In genomic region chr11:126318642-126319373, GRCh38 we compare ENCODE assay signal across 8 cellular contexts. TPM values are rescaled to one million over a fixed set of nuclear protein-coding genes. Genes with fewer than 3 reads are reported as not detected.
DNase-seq lines count a peak whose midpoint lies in the region; ATAC-seq lines count a peak whose summit lies in the region.

No MANE protein-coding gene starts in this region.

- H3K4me3 ChIP-seq in skeletal muscle tissue (ENCODE audit: low read length in 3 of 3): peak overlapping the region; percentile 59 to 67 (median 62)

- H3K9me3 ChIP-seq in skeletal muscle tissue (ENCODE audit: control insufficient read depth in 3 of 3, low read length in 3 of 3): no peaks in the 10 kb centered on the region

- peak overlapping the region; percentile 67 to 74 (median 68) for H3K9ac ChIP-seq in skeletal muscle tissue (ENCODE audit: low read depth in 1 of 3, low read length in 3 of 3)

- no peaks in the 10 kb centered on the region for H3K27me3 ChIP-seq in skeletal muscle tissue (ENCODE audit: control insufficient read depth in 3 of 3, insufficient read depth in 3 of 3, low read length in 3 of 3)

- peak overlapping the region; percentile 89 for H3K27ac ChIP-seq in skeletal muscle tissue (ENCODE audit: low read depth, low read length)

- H3K4me1 ChIP-seq in skeletal muscle tissue (ENCODE audit: control insufficient read depth in 3 of 3, insufficient read depth in 3 of 3, low read length in 3 of 3): peaks cover 25 to 26% (median 26%) of the 10 kb centered on the region in 3 donors

- intact Hi-C loops in Right ventricle myocardium superior (cut with DNase I): no loop called here

- peaks cover 0 to 4% (median 3%) of the 10 kb centered on the region in 3 donors for H3K36me3 ChIP-seq in skeletal muscle tissue (ENCODE audit: control insufficient read depth in 3 of 3, insufficient read depth in 3 of 3, low read length in 3 of 3)

- ATAC-seq in GM21447 (IDR thresholded peaks at IDR 0.05; ENCODE audit: unreplicated experiment) (peak; percentile 91), Right ventricle myocardium superior (ENCODE audit: poor library complexity) (peak; percentile 85)

- DNase-seq in GM04504 (ENCODE audit: low read depth) (peak; percentile 94), KG1 (lab: John Stamatoyannopoulos, UW) (peak; percentile 85), Right ventricle myocardium superior (peak; percentile 43), OCI-M2 (lab: John Stamatoyannopoulos, UW; ENCODE audit: unreplicated experiment) (no peak)
- DNase-seq in activated CD8-positive, alpha-beta memory T cell treated with anti-CD3 and anti-CD28 coated beads, Interleukin-2, amount 50 U/mL, for 4 hours: peak; percentile 32
- DNase-seq in stimulated activated CD4-positive, alpha-beta T cell treated with anti-CD3 and anti-CD28 coated beads, Interleukin-15, amount 100 ng/mL, for 24 hours: no peak

RNA-seq across cellular contexts. Expression of gene DCPS, which starts 14.9 kb away (rescaled TPM):
- total RNA-seq in Right ventricle myocardium superior (10.7 TPM), skeletal muscle tissue (8.4 TPM)

RNA-seq across cellular contexts. Expression of gene TIRAP, which starts 35.9 kb away (rescaled TPM):
- total RNA-seq in Right ventricle myocardium superior: 7.2 TPM
- 3.1 TPM for total RNA-seq in skeletal muscle tissue

RNA-seq across cellular contexts. Expression of gene ST3GAL4, which starts 36.7 kb away (rescaled TPM):
- total RNA-seq in Right ventricle myocardium superior (36.5 TPM), skeletal muscle tissue (20.9 TPM)

RNA-seq across cellular contexts. Expression of gene FOXRED1, which starts 49.9 kb away (rescaled TPM):
- 30.3 TPM for total RNA-seq in Right ventricle myocardium superior
- 12.5 TPM for total RNA-seq in skeletal muscle tissue

RNA-seq across cellular contexts. Expression of gene SRPRA, which starts 50.1 kb away (rescaled TPM):
- total RNA-seq in Right ventricle myocardium superior (57.4 TPM), skeletal muscle tissue (20.9 TPM)

Comparison
In these comparisons a context has a peak if more than half of its experiments do, and no peak if none do; other contexts are left out.
1. DNase-seq: peak in GM04504 (single experiment), KG1 (single experiment), activated CD8-positive, alpha-beta memory T cell treated with anti-CD3 and anti-CD28 coated beads, Interleukin-2, amount 50 U/mL, for 4 hours (single experiment) and Right ventricle myocardium superior (single experiment); none in OCI-M2 (single experiment) and stimulated activated CD4-positive, alpha-beta T cell treated with anti-CD3 and anti-CD28 coated beads, Interleukin-15, amount 100 ng/mL, for 24 hours (single experiment).